In genomic region chr21:15826147-15826780, GRCh38 we compare ENCODE assay signal across 8 cellular contexts.
DNase-seq lines count a peak whose midpoint lies in the region; ATAC-seq and TF ChIP-seq lines count a peak whose summit lies in the region.

No MANE protein-coding gene starts in this region.

- H3K9ac ChIP-seq in KMS-11, result no peak overlapping the region

- H3K27me3 ChIP-seq in KMS-11 (ENCODE audit: insufficient read depth, low read depth), result no peaks in the 10 kb centered on the region
- H3K27me3 ChIP-seq in heart right ventricle, result no peaks in the 10 kb centered on the region
- no peaks in the 10 kb centered on the region for H3K27me3 ChIP-seq in gastrocnemius medialis

- TF ChIP-seq POLR2A in gastrocnemius medialis (IDR thresholded peaks at IDR 0.05), result no peak

- ATAC-seq in GM19351 (IDR thresholded peaks at IDR 0.05; ENCODE audit: unreplicated experiment) (peak; percentile 88), WTC11 (peak; percentile 88), heart right ventricle (peak in 6 of 8 donors; percentile 38 to 84 (median 78)), gastrocnemius medialis (peak; percentile 74 to 79)

- no peaks in the 10 kb centered on the region for H3K9me3 Mint-ChIP-seq in WTC11

- TF ChIP-seq CTCF in KMS-11 (conservative IDR thresholded peaks at IDR 0.05; ENCODE audit: low read depth, low read length), result peak; percentile 55
- TF ChIP-seq CTCF in WTC11 (IDR thresholded peaks at IDR 0.05), result peak; percentile 30; the same call in 1 of the 2 replicates
- peak; percentile 13 to 68 (median 57) for TF ChIP-seq CTCF in heart right ventricle (IDR thresholded peaks at IDR 0.05)
- TF ChIP-seq CTCF in gastrocnemius medialis (IDR thresholded peaks at IDR 0.05 in 4 of 5, conservative IDR thresholded peaks at IDR 0.05 in 1 of 5), result peak; percentile 42 to 62 (median 58)

- H3K27ac ChIP-seq in KMS-11 (no peak overlapping the region), heart right ventricle (peak overlapping the region in 8 of 10 donors; percentile 4 to 80 (median 57)), gastrocnemius medialis (peak overlapping the region; percentile 85 to 92 (median 88))

- intact Hi-C loops in heart right ventricle (cut with DNase I) (loop anchor here in 6 of 10 donors (2.0 to 10.0 kb wide), 4 partner anchors 91 to 101 kb away; partner anchors contain the start of gene USP25 (in 1 of the 6)), gastrocnemius medialis (cut with DNase I; ENCODE audit: low total_unique reads) (loop anchor here (1.0 to 5.0 kb wide), 3 partner anchors 97 to 1444 kb away; partner anchors contain the start of genes HSPA13, NRIP1 and USP25), posterior cingulate gyrus (cut with DNase I) (no loop called here)

- CTCF ChIA-PET in WTC11 (lab: Charles Lee), result interaction anchor here (0.6 to 1.5 kb wide), 3 partner anchors 29 to 306 kb away, joined by 3 to 4 read pairs (median 3); no protein-coding TSS in a partner anchor

- H3K36me3 ChIP-seq in KMS-11 (ENCODE audit: insufficient read depth) (no peaks in the 10 kb centered on the region), heart right ventricle (peaks cover 0 to 58% (median 0%) of the 10 kb centered on the region in 9 donors), gastrocnemius medialis (peaks cover 0 to 7% of the 10 kb centered on the region in 2 donors)

- H3K4me1 Mint-ChIP-seq in WTC11, result 0 out of 2 replicates have a peak, but pooled peaks cover 8% of the 10 kb centered on the region

- H3K4me1 ChIP-seq in KMS-11 (ENCODE audit: low read depth, poor library complexity, severe bottlenecking) (peaks cover 9% of the 10 kb centered on the region), heart right ventricle (peaks cover 0 to 34% (median 7%) of the 10 kb centered on the region in 9 donors), gastrocnemius medialis (peaks cover 24 to 30% of the 10 kb centered on the region in 2 donors)

- 36 to 37% methylated on average over 5 of the region's 5 CpGs for WGBS in heart right ventricle, 2 donors

- H4K20me1 ChIP-seq in KMS-11 (ENCODE audit: insufficient read depth), result no peaks in the 10 kb centered on the region

- peak; percentile 45 for DNase-seq in NCI-H2107 treated with DMSO at 0.1 percent for 48 hours (lab: John Stamatoyannopoulos, UW; ENCODE audit: unreplicated experiment)
- DNase-seq in NCI-H2107 (lab: John Stamatoyannopoulos, UW), result no peak
- DNase-seq in WTC11 (ENCODE audit: low spot score), result peak; percentile 13
- DNase-seq in heart right ventricle, result peak in 1 of 2 donors; percentile 16
- DNase-seq in gastrocnemius medialis, result peak; percentile 27 to 51
- DNase-seq in posterior cingulate gyrus, result no peak

- no peaks in the 10 kb centered on the region for H3K27me3 Mint-ChIP-seq in WTC11 (ENCODE audit: low read depth)

- POLR2A ChIA-PET in WTC11 (lab: Charles Lee), result no interaction called here

- H3K4me3 Mint-ChIP-seq in WTC11, result no peak overlapping the region

- H3K36me3 Mint-ChIP-seq in WTC11, result peaks cover 5% of the 10 kb centered on the region

- H3K4me2 ChIP-seq in KMS-11, result no peak overlapping the region

- H3K9me3 ChIP-seq in heart right ventricle (no peaks in the 10 kb centered on the region), gastrocnemius medialis (no peaks in the 10 kb centered on the region)

- no peaks in the 10 kb centered on the region for H3K79me2 ChIP-seq in KMS-11 (ENCODE audit: insufficient read depth, low read depth)

- no peak overlapping the region for H2AFZ ChIP-seq in KMS-11 (ENCODE audit: low read depth)

- H3K27ac Mint-ChIP-seq in WTC11, result no peak overlapping the region

- in situ Hi-C loops in gastrocnemius medialis (cut with MboI; ENCODE audit: low sequenced_read_pairs in 4 of 4), result loop anchor here in 3 of 4 donors (5.0 to 25.0 kb wide), 3 partner anchors 91 to 339 kb away; no protein-coding TSS in a partner anchor

- H3K4me3 ChIP-seq in KMS-11 (IDR thresholded peaks at IDR 0.05; ENCODE audit: insufficient read depth, low read depth, low read length) (no peak overlapping the region), heart right ventricle (no peak overlapping the region), gastrocnemius medialis (peak overlapping the region; percentile 21 to 32 (median 25))

TF ChIP-seq in WTC11, 78 proteins besides CTCF, POLR2A, EP300 and RAD21:
- TF ChIP-seq CBFB (CRISPR knock-in tag; IDR thresholded peaks at IDR 0.05; ENCODE audit: low read depth), result no peak
- peak; percentile 76 for TF ChIP-seq GABPB1 (CRISPR knock-in tag; IDR thresholded peaks at IDR 0.05)

Comparison
In these comparisons a context has a peak if more than half of its experiments do, and no peak if none do; other contexts are left out.
1. DNase-seq: peak in NCI-H2107 treated with DMSO at 0.1 percent for 48 hours (single experiment), WTC11 (single experiment) and gastrocnemius medialis (2 of 2); none in NCI-H2107 (single experiment) and posterior cingulate gyrus (0 of 10).
2. H3K4me3 ChIP-seq: peak in gastrocnemius medialis (4 of 4); none in KMS-11 (single experiment) and heart right ventricle (0 of 10).
3. Peak in every context shown above with its lines, with median percentiles within 50 percentile points of each other: ATAC-seq and CTCF ChIP-seq.